ENCODE assay signal across 8 cellular contexts in the genomic region with DNA sequence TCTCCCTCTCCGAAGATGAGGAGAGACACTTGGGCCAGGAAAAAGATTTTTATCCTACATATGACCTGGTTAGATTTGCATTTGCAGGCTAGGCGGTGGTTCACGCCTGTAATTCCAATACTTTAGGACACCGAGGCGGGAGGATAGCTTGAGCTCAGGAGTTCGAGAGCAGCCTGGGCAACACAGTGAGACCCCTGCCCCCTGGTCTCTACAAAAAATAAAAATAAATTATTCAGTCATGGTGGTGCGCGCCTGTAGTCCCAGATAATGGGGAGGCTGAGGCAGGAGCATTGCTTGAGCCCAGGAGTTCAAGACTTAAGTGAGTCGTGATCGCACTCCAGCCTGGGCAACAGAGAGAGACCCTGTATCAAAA.
DNase-seq lines count a peak whose midpoint lies in the region; ATAC-seq and TF ChIP-seq lines count a peak whose summit lies in the region.

No MANE protein-coding gene starts in this region.

- peaks cover 13% of the 10 kb centered on the region for H3K36me3 Mint-ChIP-seq in nephron (ENCODE audit: low read depth)

- H3K9me3 Mint-ChIP-seq in nephron = no peaks in the 10 kb centered on the region

- H3K27me3 ChIP-seq in duodenal mucosa (ENCODE audit: control insufficient read depth in 1 of 2, insufficient read depth in 2 of 2, low read length in 2 of 2) = no peaks in the 10 kb centered on the region

- H3K4me3 Mint-ChIP-seq in nephron = peak overlapping the region; percentile 90 to 98 (median 94)

- no peak for ATAC-seq in GM18907 (IDR thresholded peaks at IDR 0.05; ENCODE audit: unreplicated experiment)

- H3K9me3 ChIP-seq in duodenal mucosa (ENCODE audit: control insufficient read depth in 1 of 2, low read length in 2 of 2) = no peaks in the 10 kb centered on the region

- H3K27ac Mint-ChIP-seq in nephron = peak overlapping the region in 2 of 3 experiments; percentile 41 to 85

- DNase-seq in AG10803 (ENCODE audit: low read depth) = no peak
- no peak for DNase-seq in LNCaP clone FGC (ENCODE audit: low read depth)
- DNase-seq in NCI-H2171 treated with DMSO at 0.1 percent for 48 hours (lab: John Stamatoyannopoulos, UW) = no peak
- DNase-seq in NCI-H2029 treated with DMSO at 0.1 percent for 48 hours (lab: John Stamatoyannopoulos, UW) = no peak
- no peak for DNase-seq in CD1c-positive myeloid dendritic cell (ENCODE audit: extremely low spot score)

- H3K9ac ChIP-seq in duodenal mucosa (ENCODE audit: low read depth in 1 of 2, low read length in 2 of 2) = peak overlapping the region; percentile 40 to 80

- H3K4me1 Mint-ChIP-seq in nephron = peaks cover 13% of the 10 kb centered on the region

- H3K4me1 ChIP-seq in duodenal mucosa (ENCODE audit: control insufficient read depth in 1 of 2, insufficient read depth in 2 of 2, low read length in 2 of 2) = peaks cover 15 to 20% of the 10 kb centered on the region in 2 donors

- H3K27ac ChIP-seq in duodenal mucosa (ENCODE audit: low read depth, low read length) = no peak overlapping the region

- no peaks in the 10 kb centered on the region for H3K27me3 Mint-ChIP-seq in nephron (ENCODE audit: low read depth)

- TF ChIP-seq CTCF in AG10803 (conservative IDR thresholded peaks at IDR 0.05; ENCODE audit: low read length) = no peak
- no peak for TF ChIP-seq CTCF in LNCaP clone FGC (IDR thresholded peaks at IDR 0.05; ENCODE audit: control insufficient read depth, extremely low read depth, insufficient read depth)
- TF ChIP-seq CTCF in nephron (IDR thresholded peaks at IDR 0.05; ENCODE audit: unreplicated experiment in 3 of 3) = no peak

- peaks cover 11 to 30% of the 10 kb centered on the region in 2 donors for H3K36me3 ChIP-seq in duodenal mucosa (ENCODE audit: control insufficient read depth in 1 of 2, insufficient read depth in 2 of 2, low read length in 2 of 2)

- peak overlapping the region; percentile 81 for H3K4me3 ChIP-seq in AG10803 (ENCODE audit: low read length)
- H3K4me3 ChIP-seq in LNCaP clone FGC (ENCODE audit: low read depth, low read length) = peak overlapping the region; percentile 73
- peak overlapping the region; percentile 83 to 87 for H3K4me3 ChIP-seq in duodenal mucosa (ENCODE audit: low read depth in 1 of 2, low read length in 2 of 2)
